Comparison of ENCODE assay signal across 22 cellular contexts in the genomic region with DNA sequence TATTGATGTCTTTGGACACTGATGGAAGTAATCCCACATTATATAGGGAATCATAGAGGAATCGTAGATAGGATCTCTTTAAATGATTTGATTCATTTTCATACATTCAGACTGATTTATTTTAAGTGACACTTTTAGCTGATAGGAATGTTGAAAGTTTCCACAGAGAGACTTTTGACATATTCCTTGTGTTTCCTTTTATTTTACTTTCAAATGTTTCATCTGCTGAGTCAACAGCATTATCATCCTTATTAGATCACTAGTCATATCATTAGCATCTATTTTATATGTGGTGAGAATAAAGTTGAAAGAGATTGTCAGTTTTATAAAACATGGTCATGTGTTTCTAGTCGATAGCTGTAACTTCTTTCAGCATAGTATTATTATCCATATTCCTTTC. TPM values are rescaled to one million over a fixed set of nuclear protein-coding genes. Genes with fewer than 3 reads are reported as not detected.
DNase-seq lines count a peak whose midpoint lies in the region; ATAC-seq, FAIRE-seq and TF ChIP-seq lines count a peak whose summit lies in the region.
"Had no signal": no experiment of that assay in that cellular context is flagged by ENCODE, and none has a peak within 500 bp of the region (broad histone marks: within the 10 kb centered on the region; RNA-seq: fewer than 3 reads in every experiment).

No MANE protein-coding gene starts in this region.

- no peak for TF ChIP-seq RAD21 in A549 (conservative IDR thresholded peaks at IDR 0.05 in 1 of 2, IDR thresholded peaks at IDR 0.05 in 1 of 2)

- no peak for FAIRE-seq in A549 (lab: Jason Lieb, UNC)
- peak; percentile 51 for FAIRE-seq in islet of Langerhans (lab: Jason Lieb, UNC)
- FAIRE-seq: GM12892 had no signal

- DNase-seq in A549 (ENCODE audit: low read depth in 1 of 2, low spot score in 1 of 2) (no peak), Panc1 (ENCODE audit: low read depth, low spot score) (no peak), choroid plexus epithelial cell (ENCODE audit: low read depth) (peak; percentile 38), RKO (ENCODE audit: low spot score) (no peak), HPDE6-E6E7 (ENCODE audit: extremely low spot score) (no peak), NCI-H1092 treated with DMSO at 0.1 percent for 48 hours (lab: John Stamatoyannopoulos, UW) (no peak)
- DNase-seq: activated CD4-positive, alpha-beta T cell treated with anti-CD3 and anti-CD28 coated beads, Interleukin-2, amount 10 ng/mL, durations not matched to agents 7 days and 5 days; activated CD8-positive, alpha-beta memory T cell treated with anti-CD3 and anti-CD28 coated beads, Interleukin-2, amount 50 U/mL, for 4 hours; erythroblast; GF-D8; hippocampal formation; left cardiac atrium; NCI-H1417 treated with DMSO at 0.1 percent for 48 hours; NCI-H2171 treated with DMSO at 0.1 percent for 48 hours; NCI-H69; stimulated activated CD4-positive, alpha-beta T cell treated with anti-CD3 and anti-CD28 coated beads, Interleukin-15, amount 100 ng/mL, for 24 hours; thyroid gland had no signal

- H3K4me3 ChIP-seq in A549 (no peak overlapping the region), Panc1 (ENCODE audit: low read depth in 2 of 2, low read length in 2 of 2) (no peak overlapping the region), choroid plexus epithelial cell (ENCODE audit: low read depth, low read length) (no peak overlapping the region)
- H3K4me3 ChIP-seq: thyroid gland had no signal

- CTCF ChIA-PET in A549 (lab: Yijun Ruan, JAX) (interaction anchor here (1.6 to 1.8 kb wide), 3 partner anchors 9 to 109 kb away, joined by 3 to 6 read pairs (median 5); no protein-coding TSS in a partner anchor), Panc1 (lab: Charles Lee) (interaction anchor here (0.6 kb wide), 1 partner anchor 50 kb away, joined by 3 read pairs; no protein-coding TSS in a partner anchor)

- no peaks in the 10 kb centered on the region for H3K36me3 ChIP-seq in Panc1 (ENCODE audit: control insufficient read depth, insufficient read depth, low read length)
- H3K36me3 ChIP-seq: thyroid gland had no signal

- in situ Hi-C loops in Panc1 (cut with HindIII; ENCODE audit: low pct_unique_long_range_greater_than_20kb, low sequenced_read_pairs) = no loop called here

- TF ChIP-seq CTCF in A549 (IDR thresholded peaks at IDR 0.05) = no peak
- no peak for TF ChIP-seq CTCF in Panc1 (IDR thresholded peaks at IDR 0.05)
- no peak for TF ChIP-seq CTCF in choroid plexus epithelial cell (conservative IDR thresholded peaks at IDR 0.05; ENCODE audit: low read depth, low read length)

- H3K4me2 ChIP-seq in A549 = peak overlapping the region; percentile 79

- H3K27me3 ChIP-seq in Panc1 (ENCODE audit: control insufficient read depth, insufficient read depth, low read length) = no peaks in the 10 kb centered on the region
- H3K27me3 ChIP-seq: thyroid gland had no signal

- H3K4me1 ChIP-seq in A549 = peaks cover 94% of the 10 kb centered on the region
- H3K4me1 ChIP-seq in Panc1 (ENCODE audit: control insufficient read depth, insufficient read depth, low read length) = peaks cover 69% of the 10 kb centered on the region

- ATAC-seq in A549 = no peak
- ATAC-seq in Panc1 = no peak
- ATAC-seq in HG03565 (IDR thresholded peaks at IDR 0.05; ENCODE audit: unreplicated experiment) = no peak
- ATAC-seq: left cardiac atrium; stimulated activated memory B cell treated with anti-CD40 and anti-IgM and Interleukin-4, amounts not matched to agents 10 μg/mL and 1 μg/mL and 100 μg/mL, for 72 hours had no signal

- H3K27ac ChIP-seq in A549 = peak overlapping the region; percentile 91 to 96
- peak overlapping the region; percentile 92 for H3K27ac ChIP-seq in Panc1 (ENCODE audit: low read length)
- H3K27ac ChIP-seq: C4-2B, thyroid gland had no signal

- WGBS in A549 (ENCODE audit: missing lambda C conversion rate) = 23% methylated on average over 2 of the region's 2 CpGs

- POLR2A ChIA-PET in A549 (lab: Yijun Ruan, JAX) (interaction anchor here (1.8 kb wide), 1 partner anchor 53 kb away, joined by 4 read pairs; no protein-coding TSS in a partner anchor), Panc1 (lab: Charles Lee) (no interaction called here)

- intact Hi-C loops in Panc1 (cut with micrococcal nuclease; ENCODE audit: unreplicated experiment) = no loop called here

- H3K9me3 ChIP-seq in A549 (no peaks in the 10 kb centered on the region), Panc1 (ENCODE audit: control insufficient read depth, insufficient read depth, low read depth, low read length) (no peaks in the 10 kb centered on the region)
- H3K9me3 ChIP-seq: thyroid gland had no signal

- TF ChIP-seq POLR2A in A549 (IDR thresholded peaks at IDR 0.05; ENCODE audit: low read length) = no peak

- no TSS peak for BruUV-seq in Panc1 (replicated peaks; lab: Mats Ljungman, UMichigan)

- TF ChIP-seq EP300 in A549 (IDR thresholded peaks at IDR 0.05) = no peak

TF ChIP-seq in A549, 52 proteins besides CTCF, POLR2A, EP300 and RAD21 (continues in another document):
- TF ChIP-seq HOXB5 (CRISPR knock-in tag; IDR thresholded peaks at IDR 0.05) = no peak
- TF ChIP-seq REST (IDR thresholded peaks at IDR 0.05) = no peak
- TF ChIP-seq HMGXB4 (CRISPR knock-in tag; IDR thresholded peaks at IDR 0.05; ENCODE audit: borderline replicate concordance) = no peak
- TF ChIP-seq FOXS1 (CRISPR knock-in tag; IDR thresholded peaks at IDR 0.05) = no peak
- TF ChIP-seq HOXB13 (CRISPR knock-in tag; IDR thresholded peaks at IDR 0.05; ENCODE audit: low read depth) = no peak
- TF ChIP-seq CBX8 (IDR thresholded peaks at IDR 0.05) = no peak
- TF ChIP-seq ZNF302 (CRISPR knock-in tag; IDR thresholded peaks at IDR 0.05) = no peak
- no peak for TF ChIP-seq RCOR1 (IDR thresholded peaks at IDR 0.05; ENCODE audit: low read depth, low read length)
- no peak for TF ChIP-seq SMC3 (IDR thresholded peaks at IDR 0.05)
- TF ChIP-seq ESRRA (IDR thresholded peaks at IDR 0.05; ENCODE audit: borderline replicate concordance, low read length) = no peak
- no peak for TF ChIP-seq PHF8 (IDR thresholded peaks at IDR 0.05; ENCODE audit: borderline replicate concordance, low read depth)
- no peak for TF ChIP-seq CHD4 (IDR thresholded peaks at IDR 0.05; ENCODE audit: borderline replicate concordance)
- TF ChIP-seq, protein P1, sequence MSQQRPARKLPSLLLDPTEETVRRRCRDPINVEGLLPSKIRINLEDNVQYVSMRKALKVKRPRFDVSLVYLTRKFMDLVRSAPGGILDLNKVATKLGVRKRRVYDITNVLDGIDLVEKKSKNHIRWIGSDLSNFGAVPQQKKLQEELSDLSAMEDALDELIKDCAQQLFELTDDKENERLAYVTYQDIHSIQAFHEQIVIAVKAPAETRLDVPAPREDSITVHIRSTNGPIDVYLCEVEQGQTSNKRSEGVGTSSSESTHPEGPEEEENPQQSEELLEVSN (IDR thresholded peaks at IDR 0.05; ENCODE audit: borderline replicate concordance, low read depth) = no peak
- no peak for TF ChIP-seq KDM1A (IDR thresholded peaks at IDR 0.05; ENCODE audit: low read depth)

RNA-seq across cellular contexts. Expression of gene DCBLD1, which starts 13.4 kb away (rescaled TPM):
- 39.3 and 49.1 TPM in 2 replicates for polyA plus RNA-seq in A549 (2011; rRNA removed)
- 14.1 and 18.1 TPM in 2 replicates for polyA plus RNA-seq in A549 (2012; cell fraction: cytosol; rRNA removed)
- 37.0 and 37.9 TPM in 2 replicates for polyA plus RNA-seq in A549 (2012; cell fraction: nucleus; rRNA removed)
- 48.0 to 60.4 TPM (median 58.4 TPM) in 3 replicates for polyA plus RNA-seq in A549 (2017; fragmentation: RNase III; extraction: RNeasy Plus Mini Kit Qiagen cat#74134 plus additional on column Dnase treatment)
- polyA minus RNA-seq in A549 (2011; rRNA and poly(A)+ RNA removed) = 31.1 and 35.7 TPM in 2 replicates
- 29.0 TPM for total RNA-seq in Panc1 (2021; ENCODE audit: unreplicated experiment)
- polyA plus RNA-seq in Panc1 (2012; ENCODE audit: insufficient read length) = 20.1 TPM
